In the genomic region with DNA sequence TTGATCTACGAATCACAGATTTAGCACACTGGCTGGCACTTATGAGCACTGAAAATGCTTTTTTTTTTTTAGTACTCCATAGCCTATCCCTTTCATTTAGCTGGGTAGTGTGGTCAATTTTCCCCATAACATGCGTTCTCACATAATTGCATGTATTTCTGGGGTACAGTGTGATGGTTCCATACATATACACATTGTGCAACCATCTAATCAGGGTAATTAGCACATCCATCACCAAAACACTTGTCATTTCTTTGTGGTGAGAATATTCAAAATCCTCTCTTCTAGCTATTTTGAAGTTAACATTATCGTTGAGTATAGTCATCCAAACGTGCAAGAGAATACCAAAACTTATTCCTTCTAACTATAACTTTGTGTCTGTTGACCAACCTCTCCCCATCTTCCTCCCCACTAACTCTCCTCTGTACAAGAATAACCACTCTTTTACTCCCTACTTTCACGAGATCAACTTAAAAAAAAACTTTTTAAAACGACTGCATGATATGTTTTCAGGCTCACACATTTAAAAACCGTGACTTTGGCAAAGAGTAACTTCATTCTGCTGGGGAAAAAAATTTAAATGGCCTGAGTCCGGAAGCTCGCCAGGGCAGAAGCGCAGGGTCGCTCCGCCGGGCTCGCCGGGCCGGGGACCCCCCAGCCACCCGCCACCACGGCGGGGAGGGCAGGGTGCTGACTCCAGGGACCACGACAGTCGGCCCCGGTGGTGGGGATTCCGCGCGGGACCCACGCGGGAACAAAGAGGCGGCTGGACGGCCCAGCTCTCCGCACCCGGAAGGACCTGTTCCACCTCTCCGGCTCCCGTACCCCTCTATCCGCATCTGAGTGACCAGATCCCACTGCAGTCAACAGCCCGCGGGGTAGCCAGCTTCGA, we compare ENCODE assay signal across 8 cellular contexts. TPM values are rescaled to one million over a fixed set of nuclear protein-coding genes. Genes with fewer than 3 reads are reported as not detected.
DNase-seq lines count a peak whose midpoint lies in the region; ATAC-seq, FAIRE-seq and TF ChIP-seq lines count a peak whose summit lies in the region.

No MANE protein-coding gene starts in this region.

- POLR2A ChIA-PET in AG04449 (lab: Yijun Ruan, JAX): interaction anchor here (0.6 to 1.5 kb wide), 8 partner anchors 13 to 118 kb away, joined by 3 to 9 read pairs (median 4); no protein-coding TSS in a partner anchor

- H3K27me3 Mint-ChIP-seq in memory B cell: no peaks in the 10 kb centered on the region

- no peaks in the 10 kb centered on the region for H3K9me3 Mint-ChIP-seq in memory B cell

- TF ChIP-seq CTCF in AG04449 (IDR thresholded peaks at IDR 0.05; ENCODE audit: insufficient read depth, low read length, missing control alignments) (no peak), LNCaP clone FGC (IDR thresholded peaks at IDR 0.05; ENCODE audit: control insufficient read depth, extremely low read depth, insufficient read depth) (no peak), bronchial epithelial cell (IDR thresholded peaks at IDR 0.05; ENCODE audit: insufficient read depth, low read length, severe bottlenecking) (no peak)

- H3K27me3 ChIP-seq in bronchial epithelial cell (ENCODE audit: control insufficient read depth, insufficient read depth, low read length): no peaks in the 10 kb centered on the region

- ATAC-seq in GM21367 (IDR thresholded peaks at IDR 0.05; ENCODE audit: unreplicated experiment) (peak; percentile 0), memory B cell (ENCODE audit: low read depth) (no peak), GM18517 (IDR thresholded peaks at IDR 0.05; ENCODE audit: unreplicated experiment) (no peak)

- H3K4me1 Mint-ChIP-seq in memory B cell: peaks cover 38% of the 10 kb centered on the region

- no peaks in the 10 kb centered on the region for H3K36me3 ChIP-seq in bronchial epithelial cell (ENCODE audit: control insufficient read depth, insufficient read depth, low read length)

- DNase-seq in AG04449 (ENCODE audit: low read depth, low spot score) (no peak), LNCaP clone FGC (ENCODE audit: low read depth) (no peak), bronchial epithelial cell (ENCODE audit: low read depth) (no peak), memory B cell (ENCODE audit: low spot score in 2 of 2) (no peak), urothelium cell line (ENCODE audit: low spot score) (peak; percentile 6), NCI-H2107 (lab: John Stamatoyannopoulos, UW) (no peak)

- FAIRE-seq in bronchial epithelial cell (lab: Jason Lieb, UNC) (no peak), urothelium cell line (lab: Jason Lieb, UNC) (no peak)

- H3K4me3 ChIP-seq in AG04449 (ENCODE audit: low read depth, low read length) (peak overlapping the region; percentile 98), LNCaP clone FGC (ENCODE audit: low read depth, low read length) (peak overlapping the region; percentile 91), bronchial epithelial cell (ENCODE audit: low read depth, low read length) (peak overlapping the region; percentile 63)

- no peaks in the 10 kb centered on the region for H3K36me3 Mint-ChIP-seq in memory B cell

- CTCF ChIA-PET in AG04449 (lab: Yijun Ruan, JAX): interaction anchor here (0.7 to 5.6 kb wide), 16 partner anchors 12 to 237 kb away, joined by 3 to 85 read pairs (median 4); partner anchors contain the start of gene GPR18

- peak overlapping the region; percentile 83 for H3K27ac Mint-ChIP-seq in memory B cell

- peak overlapping the region; percentile 97 for H3K4me3 Mint-ChIP-seq in memory B cell

RNA-seq across cellular contexts. Expression of gene UBAC2, which starts 0.9 kb away (rescaled TPM):
- total RNA-seq in bronchial epithelial cell: 38.9 and 40.0 TPM in 2 replicates

RNA-seq across cellular contexts. Expression of gene GPR18, which starts 58.4 kb away (rescaled TPM):
- total RNA-seq in bronchial epithelial cell: not detected in 2 replicates
